ENCODE assay signal across 5 cellular contexts in the genomic region with DNA sequence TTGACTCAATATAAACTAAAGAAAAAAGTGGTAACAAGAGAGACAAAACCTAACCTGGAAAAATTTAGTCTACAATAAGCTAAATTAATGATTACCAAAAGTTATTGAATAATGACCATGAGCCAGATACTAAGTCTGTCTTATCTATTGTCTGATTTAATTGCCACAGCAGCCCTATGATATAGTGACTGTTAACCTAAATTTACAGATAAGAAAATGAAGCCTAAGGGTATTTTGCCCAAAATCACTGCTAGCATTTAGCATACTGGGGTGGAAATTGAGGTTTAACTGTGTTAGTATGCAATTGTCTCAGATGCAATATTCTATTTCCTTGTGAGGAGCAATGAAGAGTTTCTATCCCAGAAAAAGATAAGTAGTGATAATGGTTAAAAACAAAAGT.
"Had no signal": no experiment of that assay in that cellular context is flagged by ENCODE, and none has a peak within 500 bp of the region (broad histone marks: within the 10 kb centered on the region; RNA-seq: fewer than 3 reads in every experiment).

No MANE protein-coding gene starts in this region.

- H3K27ac ChIP-seq: HL-60 had no signal

- DNase-seq: H9, HCEC 1CT had no signal

- H3K27ac Mint-ChIP-seq: GM23338, H9, IgD-negative memory B cell had no signal

- H3K27me3 Mint-ChIP-seq: IgD-negative memory B cell had no signal

- H3K4me3 ChIP-seq: GM23338 had no signal

- H3K36me3 Mint-ChIP-seq: IgD-negative memory B cell had no signal

- H2AFZ ChIP-seq: GM23338 had no signal

- H3K4me3 Mint-ChIP-seq: GM23338, H9, IgD-negative memory B cell had no signal

- H3K4me2 ChIP-seq: GM23338 had no signal

- H3K4me1 Mint-ChIP-seq: GM23338, H9, IgD-negative memory B cell had no signal
